ENCODE assay signal across 23 cellular contexts in the genomic region with DNA sequence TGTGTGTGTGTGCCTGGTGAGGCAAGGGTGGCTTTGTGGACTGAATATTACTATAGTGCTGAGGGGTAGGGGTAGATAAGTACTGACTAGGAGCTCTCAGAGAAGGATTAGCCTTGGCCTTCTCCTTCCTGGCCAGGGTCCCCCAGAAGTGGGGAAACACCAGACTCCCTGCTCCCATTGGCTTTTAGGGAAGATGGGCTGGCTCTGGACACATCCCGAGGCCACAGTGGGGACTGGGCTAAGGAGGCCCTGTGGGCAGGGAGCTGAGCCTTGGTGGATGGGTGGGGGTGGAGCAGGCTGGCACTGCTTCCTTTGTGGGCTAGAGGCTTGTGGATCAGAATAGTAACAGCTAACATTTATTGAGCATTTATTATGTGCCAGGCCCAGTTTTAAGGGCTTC.
"Had no signal": no experiment of that assay in that cellular context is flagged by ENCODE, and none has a peak within 500 bp of the region (broad histone marks: within the 10 kb centered on the region; RNA-seq: fewer than 3 reads in every experiment).

No MANE protein-coding gene starts in this region.

- H3K4me3 ChIP-seq: esophagus muscularis mucosa, gastroesophageal sphincter, hepatocyte, left lung, mucosa of descending colon, prostate gland, right atrium auricular region, testis, tibial artery had no signal

- H3K4me1 ChIP-seq: foreskin keratinocyte had no signal

- H3K27me3 ChIP-seq: esophagus muscularis mucosa, gastroesophageal sphincter, hepatocyte, right atrium auricular region, testis, tibial artery had no signal

- ATAC-seq: foreskin keratinocyte; gastroesophageal sphincter; heart left ventricle; left cardiac atrium; left lung; mucosa of descending colon; natural killer cell treated with Interleukin-12 subunit alpha and Interleukin-12 subunit beta and Interleukin-15 and Interleukin-18, amount 100 ng/mL, for 72 hours had no signal

- H3K27ac ChIP-seq: esophagus muscularis mucosa, foreskin keratinocyte, gastroesophageal sphincter, heart left ventricle, hepatocyte, left lung, prostate gland, right atrium auricular region, skin epidermis, spleen, testis, tibial artery had no signal

- H3K36me3 ChIP-seq: esophagus muscularis mucosa, gastroesophageal sphincter, heart left ventricle, left lung, prostate gland, right atrium auricular region, spleen, tibial artery had no signal

- H3K9me3 ChIP-seq: esophagus muscularis mucosa, gastroesophageal sphincter, heart left ventricle, left lung, mucosa of descending colon, prostate gland, right atrium auricular region, spleen, testis, tibial artery had no signal

- DNase-seq: cerebellar nuclear complex; cortex of kidney; effector CD4-positive, alpha-beta T cell; endodermal cell; foreskin keratinocyte; left cardiac atrium; mesenchymal stem cell; mucosa of descending colon; naive B cell; spleen; stimulated activated naive B cell treated with anti-CD40 and anti-IgM and Interleukin-4, amounts not matched to agents 10 μg/mL and 1 μg/mL and 100 μg/mL, for 72 hours; testis; tibial artery had no signal

- FAIRE-seq: endothelial cell of umbilical vein had no signal
